8 cellular contexts compared by ENCODE assay signal in the genomic region with DNA sequence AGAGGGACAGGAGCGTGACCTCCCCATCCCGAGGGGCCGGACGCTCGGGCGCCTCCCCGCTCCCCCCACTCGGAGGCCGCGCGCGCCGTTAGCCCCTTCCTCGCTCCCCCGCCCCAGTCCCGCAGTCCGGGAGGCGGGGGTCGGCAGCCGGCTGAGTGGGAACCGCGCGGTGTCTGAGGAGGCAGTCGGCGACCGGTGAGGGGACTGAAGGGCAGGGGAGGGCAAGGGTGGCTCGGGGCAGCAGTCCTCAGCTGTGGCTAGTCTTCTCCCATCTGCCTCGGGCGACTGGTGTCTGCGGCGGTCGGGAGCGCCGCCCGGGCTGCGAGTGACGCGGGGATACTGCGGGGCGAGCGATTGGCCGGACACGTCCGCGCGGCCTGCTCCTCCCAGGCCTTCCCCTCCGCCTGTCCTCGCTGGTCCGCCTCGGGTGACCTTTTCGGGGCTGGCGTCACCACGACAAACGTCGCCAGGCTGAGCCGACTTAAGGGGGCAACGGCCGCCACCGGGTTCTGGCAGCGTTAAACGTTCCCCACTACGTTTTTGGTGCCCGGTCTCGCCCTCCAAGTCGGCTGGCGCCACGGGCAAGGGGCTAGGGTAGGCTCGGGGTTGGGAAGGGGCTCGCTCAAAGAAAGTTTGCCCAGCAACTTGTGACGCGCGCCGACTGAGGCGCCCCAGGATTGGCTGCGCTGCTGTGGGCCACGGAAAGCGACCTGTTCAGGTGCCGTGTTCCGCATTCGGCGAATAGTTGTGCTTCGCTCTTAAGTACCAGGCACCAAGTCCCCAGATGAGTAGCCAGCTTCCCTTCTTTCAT. TPM values are rescaled to one million over a fixed set of nuclear protein-coding genes. Genes with fewer than 3 reads are reported as not detected.
A peak's percentile ranks its signal among the peaks of the same experiment; 100 is the strongest.
DNase-seq lines count a peak whose midpoint lies in the region; ATAC-seq, FAIRE-seq and TF ChIP-seq lines count a peak whose summit lies in the region.

No MANE protein-coding gene starts in this region.

- no peak for TF ChIP-seq CTCF in left ventricle myocardium inferior (IDR thresholded peaks at IDR 0.05; ENCODE audit: borderline replicate concordance)
- TF ChIP-seq CTCF in prostate gland (IDR thresholded peaks at IDR 0.05): no peak

- peaks cover 59% of the 10 kb centered on the region for H3K4me1 ChIP-seq in left ventricle myocardium inferior
- no peaks in the 10 kb centered on the region for H3K4me1 ChIP-seq in prostate gland (replicated peaks)
- H3K4me1 ChIP-seq in urinary bladder (ENCODE audit: insufficient read depth): no peaks in the 10 kb centered on the region

- peak; percentile 90 for FAIRE-seq in GM12891 (lab: Jason Lieb, UNC)

- no peaks in the 10 kb centered on the region for H3K9me3 ChIP-seq in left ventricle myocardium inferior (replicated peaks)
- H3K9me3 ChIP-seq in prostate gland: no peaks in the 10 kb centered on the region

- no peaks in the 10 kb centered on the region for H3K36me3 ChIP-seq in left ventricle myocardium inferior
- no peaks in the 10 kb centered on the region for H3K36me3 ChIP-seq in prostate gland
- no peaks in the 10 kb centered on the region for H3K36me3 ChIP-seq in urinary bladder (ENCODE audit: insufficient read depth)

- no peaks in the 10 kb centered on the region for H3K27me3 ChIP-seq in left ventricle myocardium inferior (ENCODE audit: low read depth)
- no peaks in the 10 kb centered on the region for H3K27me3 ChIP-seq in prostate gland (replicated peaks; ENCODE audit: insufficient read depth)

- DNase-seq in GM12891 (ENCODE audit: insufficient read length, low spot score) (peak; percentile 77), NCI-H1105 (lab: John Stamatoyannopoulos, UW) (peak; percentile 37), T follicular helper cell (ENCODE audit: low read depth) (peak; percentile 81), amniotic epithelial cell (ENCODE audit: low read depth) (peak; percentile 73), left ventricle myocardium inferior (peak; percentile 92), prostate gland (ENCODE audit: low spot score) (peak; percentile 91)

- intact Hi-C loops in left ventricle myocardium inferior (cut with micrococcal nuclease): no loop called here
- intact Hi-C loops in prostate gland (cut with DNase I): no loop called here

- TF ChIP-seq POLR2A in GM12891 (IDR thresholded peaks at IDR 0.05; ENCODE audit: low read depth, low read length) (peak; percentile 70; the same call in 1 of the 2 replicates), prostate gland (IDR thresholded peaks at IDR 0.05) (no peak)

- peak; percentile 67 for ATAC-seq in HG02642 (IDR thresholded peaks at IDR 0.05; ENCODE audit: poor library complexity, unreplicated experiment)

- H3K4me3 ChIP-seq in left ventricle myocardium inferior (peak overlapping the region; percentile 91), prostate gland (peak overlapping the region; percentile 51 to 77), urinary bladder (ENCODE audit: low read depth, low read length) (peak overlapping the region; percentile 71)

- 0% methylated on average over 73 of the region's 82 CpGs for WGBS in prostate gland
- under 1% methylated on average over 82 of the region's 82 CpGs for WGBS in urinary bladder

- H3K27ac ChIP-seq in left ventricle myocardium inferior (replicated peaks) (peak overlapping the region; percentile 100), prostate gland (peak overlapping the region; percentile 95 to 99), urinary bladder (ENCODE audit: low read depth) (peak overlapping the region; percentile 100)

TF ChIP-seq in GM12891, 5 proteins besides CTCF, POLR2A, EP300 and RAD21:
- TF ChIP-seq SPI1 (IDR thresholded peaks at IDR 0.05; ENCODE audit: low read depth, low read length) (peak; percentile 74), PAX5 (IDR thresholded peaks at IDR 0.05; ENCODE audit: insufficient read depth, low read length, severe bottlenecking) (no peak), TAF1 (IDR thresholded peaks at IDR 0.05; ENCODE audit: low read depth, low read length) (peak; percentile 96), POU2F2 (IDR thresholded peaks at IDR 0.05; ENCODE audit: low read depth, low read length) (no peak), POLR2AphosphoS5 (IDR thresholded peaks at IDR 0.05; ENCODE audit: low read depth, low read length) (peak; percentile 81)

RNA-seq across cellular contexts. Expression of gene ZNF672, which starts 0.5 kb away (rescaled TPM):
- polyA plus RNA-seq in GM12891 (2012; ENCODE audit: low read depth, missing spikeins): 24.7 TPM
- total RNA-seq in left ventricle myocardium inferior: 43.1 TPM
- total RNA-seq in prostate gland: 10 to 100 TPM; 44.2 to 63.1 TPM
- 12.9 TPM for total RNA-seq in urinary bladder
- 32.5 TPM for polyA plus RNA-seq in urinary bladder

RNA-seq across cellular contexts. Expression of gene SH3BP5L, which starts 12.8 kb away (rescaled TPM):
- polyA plus RNA-seq in GM12891 (2012; ENCODE audit: low read depth, missing spikeins): 6.1 TPM
- 18.0 TPM for total RNA-seq in left ventricle myocardium inferior
- total RNA-seq in prostate gland: 10 to 100 TPM; 23.3 to 35.3 TPM
- 12.7 TPM for total RNA-seq in urinary bladder
- 21.8 TPM for polyA plus RNA-seq in urinary bladder

RNA-seq across cellular contexts. Expression of gene ZNF692, which starts 20.3 kb away (rescaled TPM):
- polyA plus RNA-seq in GM12891 (2012; ENCODE audit: low read depth, missing spikeins): 31.6 TPM
- total RNA-seq in left ventricle myocardium inferior: 23.0 TPM
- 10 to 100 TPM; 65.0 to 99.7 TPM for total RNA-seq in prostate gland
- total RNA-seq in urinary bladder: 14.7 TPM
- 40.8 TPM for polyA plus RNA-seq in urinary bladder

Comparison
In these comparisons a context has a peak if more than half of its experiments do, and no peak if none do; other contexts are left out.
1. Peak in every context shown above with its lines: DNase-seq, ATAC-seq, H3K4me3 ChIP-seq and H3K27ac ChIP-seq.
2. DNase-seq: peak in every context shown above with its lines; median percentile 92 in left ventricle myocardium inferior; 91 in prostate gland; 81 in T follicular helper cell; 77 in GM12891; 73 in amniotic epithelial cell; 37 in NCI-H1105.